Comparison of ENCODE assay signal across 9 cellular contexts in genomic region chr9:89878687-89879086, GRCh38.
DNase-seq lines count a peak whose midpoint lies in the region; ATAC-seq and TF ChIP-seq lines count a peak whose summit lies in the region.
"Had no signal": no experiment of that assay in that cellular context is flagged by ENCODE, and none has a peak within 500 bp of the region (broad histone marks: within the 10 kb centered on the region; RNA-seq: fewer than 3 reads in every experiment).

No MANE protein-coding gene starts in this region.

- no peak for ATAC-seq in HG02938 (IDR thresholded peaks at IDR 0.05; ENCODE audit: unreplicated experiment)

- TF ChIP-seq CTCF in coronary artery (IDR thresholded peaks at IDR 0.05) (no peak), GM10266 (IDR thresholded peaks at IDR 0.05; ENCODE audit: control insufficient read depth, insufficient read depth, low read depth, missing control alignments) (no peak)

- H3K27me3 ChIP-seq in BLaER1 = no peaks in the 10 kb centered on the region

- peak overlapping the region; percentile 40; the same call in 1 of the 2 replicates for H3K27ac ChIP-seq in BLaER1
- peak overlapping the region; percentile 54 for H3K27ac ChIP-seq in coronary artery

- no peaks in the 10 kb centered on the region for H3K9me3 ChIP-seq in BLaER1

- no peaks in the 10 kb centered on the region for H3K36me3 ChIP-seq in BLaER1

- H3K4me3 ChIP-seq in BLaER1 = no peak overlapping the region
- no peak overlapping the region for H3K4me3 ChIP-seq in coronary artery

- DNase-seq in NCI-H2107 treated with DMSO at 0.1 percent for 48 hours (lab: John Stamatoyannopoulos, UW; ENCODE audit: unreplicated experiment) = peak; percentile 84
- DNase-seq in coronary artery (ENCODE audit: low spot score) = peak; percentile 87
- DNase-seq in occipital lobe (lab: John Stamatoyannopoulos, UW) = peak; percentile 61
- no peak for DNase-seq in GM10266 (ENCODE audit: extremely low spot score)
- DNase-seq in NCI-H146 (lab: John Stamatoyannopoulos, UW) = no peak
- no peak for DNase-seq in glomerular visceral epithelial cell (ENCODE audit: extremely low spot score)
- DNase-seq: activated CD4-positive, alpha-beta T cell treated with anti-CD3 and anti-CD28 coated beads, Interleukin-2, amount 50 U/mL, for 1 hour had no signal

- no peak overlapping the region for H3K9ac ChIP-seq in BLaER1

- peak overlapping the region; percentile 83 for H3K4me2 ChIP-seq in BLaER1

- H4K20me1 ChIP-seq in BLaER1 = no peaks in the 10 kb centered on the region

- peaks cover 86% of the 10 kb centered on the region for H3K4me1 ChIP-seq in BLaER1

Comparison
In these comparisons a context has a peak if more than half of its experiments do, and no peak if none do; other contexts are left out.
1. DNase-seq: peak in NCI-H2107 treated with DMSO at 0.1 percent for 48 hours (single experiment), coronary artery (single experiment) and occipital lobe (single experiment); none in GM10266 (single experiment), NCI-H146 (single experiment) and glomerular visceral epithelial cell (single experiment).